ENCODE assay signal across 12 cellular contexts in genomic region chr4:15451866-15452765, GRCh38. TPM values are rescaled to one million over a fixed set of nuclear protein-coding genes. Genes with fewer than 3 reads are reported as not detected.
A peak's percentile ranks its signal among the peaks of the same experiment; 100 is the strongest.
DNase-seq lines count a peak whose midpoint lies in the region; ATAC-seq, FAIRE-seq and TF ChIP-seq lines count a peak whose summit lies in the region.
"Had no signal": no experiment of that assay in that cellular context is flagged by ENCODE, and none has a peak within 500 bp of the region (broad histone marks: within the 10 kb centered on the region; RNA-seq: fewer than 3 reads in every experiment).

No MANE protein-coding gene starts in this region.

- TF ChIP-seq RAD21 in A549 (conservative IDR thresholded peaks at IDR 0.05 in 1 of 2, IDR thresholded peaks at IDR 0.05 in 1 of 2) = no peak

- no peak overlapping the region for H3K4me3 ChIP-seq in A549
- no peak overlapping the region for H3K4me3 ChIP-seq in MG63
- H3K4me3 ChIP-seq in coronary artery = peak overlapping the region; percentile 44
- no peak overlapping the region for H3K4me3 ChIP-seq in mesodermal cell (ENCODE audit: extremely low read depth, insufficient read depth, low read length, poor library complexity, severe bottlenecking)
- H3K4me3 ChIP-seq in ovary = no peak overlapping the region

- POLR2A ChIA-PET in A549 (lab: Yijun Ruan, JAX) = no interaction called here

- no peak for FAIRE-seq in A549 (lab: Jason Lieb, UNC)

- DNase-seq in A549 (ENCODE audit: low read depth in 1 of 2, low spot score in 1 of 2) (peak; percentile 21 to 35), MG63 (peak; percentile 33), coronary artery (ENCODE audit: low spot score) (no peak), ovary (no peak), ureter (ENCODE audit: low spot score) (no peak), DMS79 treated with DMSO at 0.1 percent for 48 hours (lab: John Stamatoyannopoulos, UW) (no peak), NCI-H1092 treated with DMSO at 0.1 percent for 48 hours (lab: John Stamatoyannopoulos, UW) (no peak)
- DNase-seq: activated CD4-positive, alpha-beta T cell treated with anti-CD3 and anti-CD28 coated beads for 48 hours; BE2C; NCI-H2081 treated with DMSO at 0.1 percent for 48 hours had no signal

- TF ChIP-seq CTCF in A549 (IDR thresholded peaks at IDR 0.05) (no peak), coronary artery (IDR thresholded peaks at IDR 0.05) (no peak), ovary (IDR thresholded peaks at IDR 0.05) (no peak)

- no peaks in the 10 kb centered on the region for H3K9me3 ChIP-seq in A549
- no peaks in the 10 kb centered on the region for H3K9me3 ChIP-seq in MG63
- no peaks in the 10 kb centered on the region for H3K9me3 ChIP-seq in mesodermal cell (ENCODE audit: control insufficient read depth, low read length)
- H3K9me3 ChIP-seq in ovary = no peaks in the 10 kb centered on the region
- H3K9me3 ChIP-seq: BE2C had no signal

- WGBS in A549 (ENCODE audit: missing lambda C conversion rate) = 6% methylated on average over 4 of the region's 4 CpGs
- 85 to 86% methylated on average over 2 to 3 of the region's 4 CpGs for WGBS in mesodermal cell (ENCODE audit: insufficient coverage in 2 of 2), 2 experiments
- 24 to 34% (median 32%) methylated on average over 4 of the region's 4 CpGs for WGBS in ovary, 3 donors

- ATAC-seq in A549 = peak; percentile 92 to 93

- H3K4me1 ChIP-seq in A549 (peaks cover 27% of the 10 kb centered on the region), mesodermal cell (ENCODE audit: control insufficient read depth, insufficient read depth, low read length, poor library complexity, severe bottlenecking) (peaks cover 27% of the 10 kb centered on the region), ovary (ENCODE audit: insufficient read depth) (peaks cover 12% of the 10 kb centered on the region)
- H3K4me1 ChIP-seq: BE2C had no signal

- TF ChIP-seq POLR2A in A549 (IDR thresholded peaks at IDR 0.05; ENCODE audit: low read length) (no peak), ovary (IDR thresholded peaks at IDR 0.05) (no peak)

- peak overlapping the region; percentile 60 to 88 for H3K27ac ChIP-seq in A549
- H3K27ac ChIP-seq in coronary artery = peak overlapping the region; percentile 65 to 93
- H3K27ac ChIP-seq in mesodermal cell (ENCODE audit: low read depth, low read length, severe bottlenecking) = peak overlapping the region; percentile 97
- H3K27ac ChIP-seq in ovary = no peak overlapping the region

- H3K27me3 ChIP-seq in MG63 (no peaks in the 10 kb centered on the region), ovary (no peaks in the 10 kb centered on the region)
- H3K27me3 ChIP-seq: BE2C had no signal

- intact Hi-C loops in ovary (cut with DNase I) = loop anchor here in 1 of 4 donors (10.0 kb wide), 1 partner anchor 447 kb away; the partner anchor contains the start of gene CPEB2

- H3K36me3 ChIP-seq in MG63 (no peaks in the 10 kb centered on the region), mesodermal cell (ENCODE audit: control insufficient read depth, insufficient read depth, low read length) (no peaks in the 10 kb centered on the region), ovary (no peaks in the 10 kb centered on the region)
- H3K36me3 ChIP-seq: BE2C had no signal

- TF ChIP-seq EP300 in A549 (IDR thresholded peaks at IDR 0.05) (peak; percentile 19 to 44; a peak in 2 of 5 replicates), ovary (IDR thresholded peaks at IDR 0.05) (no peak)

- CTCF ChIA-PET in A549 (lab: Yijun Ruan, JAX) = interaction anchor here (1.3 kb wide), 1 partner anchor 11 kb away, joined by 3 read pairs; no protein-coding TSS in a partner anchor

- H3K4me2 ChIP-seq in A549 = peak overlapping the region; percentile 56

TF ChIP-seq in A549, 52 proteins besides CTCF, POLR2A, EP300 and RAD21:
- TF ChIP-seq JUNB (IDR thresholded peaks at IDR 0.05) (peak; percentile 49; the same call in 1 of the 2 replicates), FOSL2 (IDR thresholded peaks at IDR 0.05) (no peak; the same call in 1 of the 2 replicates), FOSL2 (CRISPR knock-in tag; IDR thresholded peaks at IDR 0.05) (peak; percentile 38), MAX (IDR thresholded peaks at IDR 0.05) (0 out of 2 replicates have a peak, but pooled peaks have one; percentile 9), CHD4 (IDR thresholded peaks at IDR 0.05; ENCODE audit: borderline replicate concordance) (no peak), MYC (IDR thresholded peaks at IDR 0.05; ENCODE audit: borderline replicate concordance, low read length) (no peak), CEBPB (IDR thresholded peaks at IDR 0.05) (peak in 1 of 2 experiments; percentile 20; a peak in 1 of 4 replicates)
TF ChIP-seq in A549: peak in this region for 4.

RNA-seq across cellular contexts. Expression of gene CC2D2A, which starts 17.6 kb away (rescaled TPM):
- polyA plus RNA-seq in A549 (2011; rRNA removed) (18.8 and 23.3 TPM in 2 replicates), A549 (2017; fragmentation: RNase III; extraction: RNeasy Plus Mini Kit Qiagen cat#74134 plus additional on column Dnase treatment) (10.1 to 11.3 TPM (median 10.7 TPM) in 3 replicates), ovary (10 to 100 TPM in 1 of 2 donors, 1 to 10 TPM in 1; 9.4 to 38.9 TPM)
- 6.7 and 7.3 TPM in 2 replicates for polyA plus RNA-seq in A549 (2012; cell fraction: cytosol; rRNA removed)
- 6.0 and 8.9 TPM in 2 replicates for polyA plus RNA-seq in A549 (2012; cell fraction: nucleus; rRNA removed)
- 11.8 and 13.5 TPM in 2 replicates for polyA minus RNA-seq in A549 (2011; rRNA and poly(A)+ RNA removed)
- total RNA-seq in MG63 (2014; rRNA removed; shearing (Covaris generic); ENCODE audit: low replicate concordance) = 1.2 and 1.8 TPM in 2 replicates
- 19.9 TPM for polyA plus RNA-seq in mesodermal cell (2013, experiment 1 of 2)
- polyA plus RNA-seq in mesodermal cell (2013, experiment 2 of 2) = 26.9 TPM
- total RNA-seq in ovary (10 to 100 TPM; 10.6 to 53.9 (median 17.5) TPM), ureter (21.6 TPM)

RNA-seq across cellular contexts. Expression of gene C1QTNF7, which starts 24.3 kb away (rescaled TPM):
- not detected in 2 replicates for polyA plus RNA-seq in A549 (2011; rRNA removed)
- not detected in 2 replicates for polyA plus RNA-seq in A549 (2012; cell fraction: cytosol; rRNA removed)
- polyA plus RNA-seq in A549 (2012; cell fraction: nucleus; rRNA removed) = not detected in 2 replicates
- not detected in 3 replicates for polyA plus RNA-seq in A549 (2017; fragmentation: RNase III; extraction: RNeasy Plus Mini Kit Qiagen cat#74134 plus additional on column Dnase treatment)
- polyA minus RNA-seq in A549 (2011; rRNA and poly(A)+ RNA removed) = not detected in 2 replicates
- total RNA-seq in MG63 (2014; rRNA removed; shearing (Covaris generic); ENCODE audit: low replicate concordance) = not detected in 2 replicates
- polyA plus RNA-seq in mesodermal cell (2013, experiment 1 of 2) = not detected
- 0.20 TPM for polyA plus RNA-seq in mesodermal cell (2013, experiment 2 of 2)
- total RNA-seq in ovary = 10 to 100 TPM in 4 of 7 donors, 1 to 10 TPM in 3; 5.9 to 20.1 (median 14.1) TPM
- polyA plus RNA-seq in ovary = 10 to 100 TPM in 1 of 2 donors, 1 to 10 TPM in 1; 8.6 to 23.6 TPM
- total RNA-seq in ureter = 4.3 TPM
- total RNA-seq: lung microvascular endothelial cell had no signal

Comparison
In these comparisons a context has a peak if more than half of its experiments do, and no peak if none do; other contexts are left out.
1. DNase-seq: peak in A549 (2 of 2) and MG63 (single experiment); none in coronary artery (single experiment), ovary (0 of 5), ureter (single experiment), DMS79 treated with DMSO at 0.1 percent for 48 hours (single experiment) and NCI-H1092 treated with DMSO at 0.1 percent for 48 hours (single experiment).
2. H3K27ac ChIP-seq: peak in A549 (2 of 2), coronary artery (2 of 2) and mesodermal cell (single experiment); none in ovary (0 of 2).